ENCODE assay signal across 1 cellular context in genomic region chr6:138577151-138577915, GRCh38.
TF ChIP-seq lines count a peak whose summit lies in the region.

No MANE protein-coding gene starts in this region.

TF ChIP-seq in GM12878, 131 proteins besides CTCF, POLR2A, EP300 and RAD21 (continued from another document):
- no peak for TF ChIP-seq JUNB (IDR thresholded peaks at IDR 0.05)
- no peak for TF ChIP-seq BRCA1 (IDR thresholded peaks at IDR 0.05; ENCODE audit: low read depth, low read length)
- no peak for TF ChIP-seq CREM (IDR thresholded peaks at IDR 0.05; ENCODE audit: low read depth)
- peak; percentile 48 for TF ChIP-seq MEF2B (IDR thresholded peaks at IDR 0.05; ENCODE audit: partially characterized antibody, poor library complexity, severe bottlenecking)
- TF ChIP-seq YBX1 (IDR thresholded peaks at IDR 0.05), result no peak
- TF ChIP-seq BHLHE40 (IDR thresholded peaks at IDR 0.05; ENCODE audit: borderline replicate concordance in 1 of 2, low read depth in 2 of 2, low read length in 1 of 2), result peak; percentile 85 to 93
- no peak for TF ChIP-seq CEBPZ (IDR thresholded peaks at IDR 0.05; ENCODE audit: low read depth, low read length)
- peak; percentile 56; the same call in 1 of the 2 replicates for TF ChIP-seq IKZF1 (conservative IDR thresholded peaks at IDR 0.05)
- no peak for TF ChIP-seq BCL11A (IDR thresholded peaks at IDR 0.05; ENCODE audit: low read depth, low read length)
- TF ChIP-seq NRF1 (conservative IDR thresholded peaks at IDR 0.05; ENCODE audit: low read depth, low read length), result no peak
- TF ChIP-seq MTA2 (IDR thresholded peaks at IDR 0.05; ENCODE audit: low read depth), result peak; percentile 39; the same call in 1 of the 2 replicates
- no peak for TF ChIP-seq RELA (IDR thresholded peaks at IDR 0.05; ENCODE audit: borderline replicate concordance, partially characterized antibody)
- no peak for TF ChIP-seq HDAC6 (IDR thresholded peaks at IDR 0.05; ENCODE audit: unreplicated experiment)
